Comparison of ENCODE assay signal across 21 cellular contexts in genomic region chr4:13891544-13891939, GRCh38.
DNase-seq lines count a peak whose midpoint lies in the region; ATAC-seq, FAIRE-seq and TF ChIP-seq lines count a peak whose summit lies in the region.
"Had no signal": no experiment of that assay in that cellular context is flagged by ENCODE, and none has a peak within 500 bp of the region (broad histone marks: within the 10 kb centered on the region; RNA-seq: fewer than 3 reads in every experiment).

No MANE protein-coding gene starts in this region.

- TF ChIP-seq CTCF in brain microvascular endothelial cell (IDR thresholded peaks at IDR 0.05; ENCODE audit: low read depth, low read length, missing control alignments) (no peak), keratinocyte (optimal IDR thresholded peaks at IDR 0.05 in 1 of 3, IDR thresholded peaks at IDR 0.05 in 1 of 3, conservative IDR thresholded peaks at IDR 0.05 in 1 of 3; ENCODE audit: extremely low read depth in 1 of 3, insufficient read depth in 2 of 3, low read length in 3 of 3) (no peak), GM20000 (IDR thresholded peaks at IDR 0.05; ENCODE audit: extremely low read depth, missing control alignments) (no peak), mucosa of descending colon (IDR thresholded peaks at IDR 0.05) (no peak), OCI-LY7 (conservative IDR thresholded peaks at IDR 0.05; ENCODE audit: low read length) (no peak)

- H3K9me2 ChIP-seq in OCI-LY7 (ENCODE audit: insufficient read depth, low read length): no peaks in the 10 kb centered on the region

- H3K9me3 ChIP-seq in keratinocyte (ENCODE audit: control insufficient read depth, low read depth, low read length) (no peaks in the 10 kb centered on the region), mucosa of descending colon (no peaks in the 10 kb centered on the region), OCI-LY7 (ENCODE audit: low read length) (no peaks in the 10 kb centered on the region)
- H3K9me3 ChIP-seq: thoracic aorta had no signal

- peaks cover 20% of the 10 kb centered on the region for H3K4me1 Mint-ChIP-seq in activated CD4-positive, alpha-beta T cell treated with anti-CD3 and anti-CD28 coated beads for 36 hours
- H3K4me1 Mint-ChIP-seq: activated T-helper 17 cell treated with anti-CD3 and anti-CD28 coated beads, Interleukin-2, amount 50 U/mL, for 72 hours; IgD-negative memory B cell; immature natural killer cell; WTC11 had no signal

- H3K4me1 ChIP-seq in keratinocyte (ENCODE audit: control insufficient read depth, extremely low read depth, insufficient read depth, low read length) (peaks cover 25% of the 10 kb centered on the region), mucosa of descending colon (ENCODE audit: low read depth) (no peaks in the 10 kb centered on the region), OCI-LY7 (ENCODE audit: insufficient read depth, low read length, poor library complexity, severe bottlenecking) (no peaks in the 10 kb centered on the region)

- no peaks in the 10 kb centered on the region for H3K9me1 ChIP-seq in keratinocyte (ENCODE audit: control insufficient read depth, extremely low read depth, insufficient read depth, low read length)

- peak overlapping the region; percentile 29 for H3K9ac ChIP-seq in keratinocyte (ENCODE audit: control insufficient read depth, extremely low read depth, insufficient read depth, low read length)

- H3K79me2 ChIP-seq in keratinocyte (ENCODE audit: control insufficient read depth, insufficient read depth, low read length) (no peaks in the 10 kb centered on the region), OCI-LY7 (ENCODE audit: insufficient read depth, low read depth, low read length) (no peaks in the 10 kb centered on the region)

- H3K36me3 Mint-ChIP-seq in activated CD4-positive, alpha-beta T cell treated with anti-CD3 and anti-CD28 coated beads for 36 hours (ENCODE audit: low read depth): no peaks in the 10 kb centered on the region
- H3K36me3 Mint-ChIP-seq: IgD-negative memory B cell, immature natural killer cell, WTC11 had no signal

- peak overlapping the region; percentile 74 for H3K27ac Mint-ChIP-seq in activated CD4-positive, alpha-beta T cell treated with anti-CD3 and anti-CD28 coated beads for 36 hours
- H3K27ac Mint-ChIP-seq: activated T-helper 17 cell treated with anti-CD3 and anti-CD28 coated beads, Interleukin-2, amount 50 U/mL, for 72 hours; CD4-positive, alpha-beta T cell; immature natural killer cell; T-helper 1 cell treated with Interleukin-12 subunit alpha and Interleukin-12 subunit beta and Interleukin-4 antibody, amounts not matched to agents 30 μg/mL and 1 μg/mL, for 36 hours; WTC11 had no signal

- ATAC-seq in activated CD4-positive, alpha-beta T cell treated with anti-CD3 and anti-CD28 coated beads for 36 hours: no peak
- ATAC-seq in mucosa of descending colon: no peak
- ATAC-seq: WTC11 had no signal

- POLR2A ChIA-PET in activated CD4-positive, alpha-beta T cell treated with anti-CD3 and anti-CD28 coated beads for 36 hours (lab: Charles Lee): interaction anchor here (0.5 kb wide), 1 partner anchor 306 kb away, joined by 3 read pairs; no protein-coding TSS in a partner anchor
- POLR2A ChIA-PET in OCI-LY7 (lab: Charles Lee): no interaction called here

- peak overlapping the region; percentile 69 for H3K4me2 ChIP-seq in keratinocyte (ENCODE audit: control insufficient read depth, extremely low read depth, insufficient read depth, low read depth, low read length)
- H3K4me2 ChIP-seq in OCI-LY7 (ENCODE audit: low read length): no peak overlapping the region

- intact Hi-C loops in activated CD4-positive, alpha-beta T cell treated with anti-CD3 and anti-CD28 coated beads for 36 hours (cut with DNase I, micrococcal nuclease): loop anchor here (5.0 to 10.0 kb wide), 3 partner anchors 237 to 1111 kb away; partner anchors contain the start of gene CPEB2 (in 1 of the 2)
- intact Hi-C loops in mucosa of descending colon (cut with DNase I, micrococcal nuclease): no loop called here
- intact Hi-C loops in OCI-LY7 (cut with micrococcal nuclease; ENCODE audit: unreplicated experiment): no loop called here

- no peak overlapping the region for H3K4me3 ChIP-seq in brain microvascular endothelial cell (ENCODE audit: low read depth, low read length)
- H3K4me3 ChIP-seq in keratinocyte (ENCODE audit: control insufficient read depth in 2 of 3, extremely low read depth in 1 of 3, insufficient read depth in 2 of 3, low read depth in 1 of 3, low read length in 3 of 3): no peak overlapping the region
- no peak overlapping the region for H3K4me3 ChIP-seq in mucosa of descending colon
- no peak overlapping the region for H3K4me3 ChIP-seq in OCI-LY7 (ENCODE audit: low read depth, low read length, poor library complexity, severe bottlenecking)
- H3K4me3 ChIP-seq: thoracic aorta had no signal

- H3K4me3 Mint-ChIP-seq in activated CD4-positive, alpha-beta T cell treated with anti-CD3 and anti-CD28 coated beads for 36 hours: no peak overlapping the region
- H3K4me3 Mint-ChIP-seq: activated T-helper 17 cell treated with anti-CD3 and anti-CD28 coated beads, Interleukin-2, amount 50 U/mL, for 72 hours; CD4-positive, alpha-beta T cell; IgD-negative memory B cell; immature natural killer cell; neural crest cell; T-helper 1 cell treated with Interleukin-12 subunit alpha and Interleukin-12 subunit beta and Interleukin-4 antibody, amounts not matched to agents 30 μg/mL and 1 μg/mL, for 36 hours; WTC11 had no signal

- dilution Hi-C loops in keratinocyte (cut with MboI; ENCODE audit: extremely low pct_ligation_motif_present, low sequenced_read_pairs): no loop called here

- no peak for DNase-seq in activated CD4-positive, alpha-beta T cell treated with anti-CD3 and anti-CD28 coated beads for 36 hours
- DNase-seq in activated CD4-positive, alpha-beta T cell treated with anti-CD3 and anti-CD28 coated beads for 48 hours: no peak
- DNase-seq in brain microvascular endothelial cell: no peak
- no peak for DNase-seq in keratinocyte (ENCODE audit: low read depth, low spot score)
- DNase-seq in GM20000 (ENCODE audit: low spot score): no peak
- no peak for DNase-seq in G401 (ENCODE audit: low spot score)
- DNase-seq in mucosa of descending colon: no peak
- no peak for DNase-seq in OCI-LY7 (ENCODE audit: low spot score)
- DNase-seq: CD4-positive, alpha-beta T cell; immature natural killer cell; MV-4-11; NCI-H2029 treated with DMSO at 0.1 percent for 48 hours; NCI-H748 treated with DMSO at 0.1 percent for 48 hours had no signal

- H3K27me3 ChIP-seq in brain microvascular endothelial cell (replicated peaks) (no peaks in the 10 kb centered on the region), keratinocyte (ENCODE audit: control insufficient read depth, extremely low read depth, insufficient read depth, low read length) (no peaks in the 10 kb centered on the region)

- H3K9me3 Mint-ChIP-seq in activated CD4-positive, alpha-beta T cell treated with anti-CD3 and anti-CD28 coated beads for 36 hours (ENCODE audit: low read depth): no peaks in the 10 kb centered on the region
- H3K9me3 Mint-ChIP-seq: activated T-helper 17 cell treated with anti-CD3 and anti-CD28 coated beads, Interleukin-2, amount 50 U/mL, for 72 hours; CD4-positive, alpha-beta T cell; IgD-negative memory B cell; T-helper 1 cell treated with Interleukin-12 subunit alpha and Interleukin-12 subunit beta and Interleukin-4 antibody, amounts not matched to agents 30 μg/mL and 1 μg/mL, for 36 hours had no signal

- no peaks in the 10 kb centered on the region for H3K36me3 ChIP-seq in brain microvascular endothelial cell (replicated peaks)
- no peaks in the 10 kb centered on the region for H3K36me3 ChIP-seq in keratinocyte (ENCODE audit: control insufficient read depth in 2 of 2, extremely low read depth in 1 of 2, insufficient read depth in 2 of 2, low read length in 2 of 2)
- no peaks in the 10 kb centered on the region for H3K36me3 ChIP-seq in mucosa of descending colon (ENCODE audit: low read depth)
- no peaks in the 10 kb centered on the region for H3K36me3 ChIP-seq in OCI-LY7 (ENCODE audit: insufficient read depth, low read length)
- H3K36me3 ChIP-seq: thoracic aorta had no signal

- CTCF ChIA-PET in activated CD4-positive, alpha-beta T cell treated with anti-CD3 and anti-CD28 coated beads for 36 hours (lab: Charles Lee): interaction anchor here (0.5 kb wide), 1 partner anchor 437 kb away, joined by 3 read pairs; no protein-coding TSS in a partner anchor
- CTCF ChIA-PET in OCI-LY7 (lab: Charles Lee; ENCODE audit: unreplicated experiment): no interaction called here

- in situ Hi-C loops in brain microvascular endothelial cell (cut with HindIII; ENCODE audit: low pct_ligation_motif_present, low sequenced_read_pairs) (no loop called here), G401 (cut with HindIII; ENCODE audit: low sequenced_read_pairs) (no loop called here)

- no peak for FAIRE-seq in keratinocyte (lab: Jason Lieb, UNC)
- FAIRE-seq: colon had no signal

- peaks cover 6% of the 10 kb centered on the region for H3K27me3 Mint-ChIP-seq in activated CD4-positive, alpha-beta T cell treated with anti-CD3 and anti-CD28 coated beads for 36 hours
- H3K27me3 Mint-ChIP-seq: activated T-helper 17 cell treated with anti-CD3 and anti-CD28 coated beads, Interleukin-2, amount 50 U/mL, for 72 hours; CD4-positive, alpha-beta T cell had no signal

- H3K27ac ChIP-seq in brain microvascular endothelial cell (peak overlapping the region; percentile 99), keratinocyte (ENCODE audit: control insufficient read depth, insufficient read depth, low read length) (peak overlapping the region; percentile 88), OCI-LY7 (ENCODE audit: low read depth, low read length, poor library complexity, severe bottlenecking) (no peak overlapping the region)
- H3K27ac ChIP-seq: 22Rv1 had no signal

- no TSS peak for BruUV-seq in OCI-LY7 (replicated peaks; lab: Mats Ljungman, UMichigan)

- H4K20me1 ChIP-seq in keratinocyte (ENCODE audit: control insufficient read depth, extremely low read depth, insufficient read depth, low read length) (no peaks in the 10 kb centered on the region), OCI-LY7 (ENCODE audit: insufficient read depth, low read length) (no peaks in the 10 kb centered on the region)

- no peak overlapping the region for H2AFZ ChIP-seq in keratinocyte (ENCODE audit: control insufficient read depth, low read length)
- H2AFZ ChIP-seq in OCI-LY7 (ENCODE audit: low read length): no peak overlapping the region

Comparison
In these comparisons a context has a peak if more than half of its experiments do, and no peak if none do; other contexts are left out.
1. intact Hi-C loops: an anchor here in activated CD4-positive, alpha-beta T cell treated with anti-CD3 and anti-CD28 coated beads for 36 hours (5.0 to 10.0 kb wide); none called in mucosa of descending colon and OCI-LY7.